Comparison of ENCODE assay signal across 8 cellular contexts in genomic region chr3:59818033-59818936, GRCh38.
DNase-seq lines count a peak whose midpoint lies in the region; ATAC-seq and TF ChIP-seq lines count a peak whose summit lies in the region.

No MANE protein-coding gene starts in this region.

- H3K9ac ChIP-seq in mesenchymal stem cell (ENCODE audit: low read length): peak overlapping the region; percentile 85

- no peak for TF ChIP-seq RAD21 in Ishikawa (IDR thresholded peaks at IDR 0.05; ENCODE audit: low read depth)

- no peaks in the 10 kb centered on the region for H3K79me1 ChIP-seq in mesenchymal stem cell (replicated peaks; ENCODE audit: low read length, poor library complexity, severe bottlenecking)

- no peaks in the 10 kb centered on the region for H3K9me3 ChIP-seq in mesenchymal stem cell (ENCODE audit: control insufficient read depth, low read length)
- no peaks in the 10 kb centered on the region for H3K9me3 ChIP-seq in T-helper 17 cell (ENCODE audit: control insufficient read depth, low read length, poor library complexity, severe bottlenecking)

- peak overlapping the region; percentile 52 for H4K8ac ChIP-seq in mesenchymal stem cell (ENCODE audit: low read length)

- H3K27ac ChIP-seq in mesenchymal stem cell (ENCODE audit: low read length, poor library complexity, severe bottlenecking): peak overlapping the region; percentile 89

- WGBS in mesenchymal stem cell: 32% methylated on average over 14 of the region's 17 CpGs

- peak; percentile 98 for DNase-seq in A172 (ENCODE audit: low spot score)
- DNase-seq in choroid plexus epithelial cell (ENCODE audit: low read depth): peak; percentile 98
- peak; percentile 93 for DNase-seq in mesenchymal stem cell
- DNase-seq in T-helper 17 cell: no peak
- DNase-seq in NCI-H82 (lab: John Stamatoyannopoulos, UW): no peak
- no peak for DNase-seq in NCI-H2227 treated with DMSO at 0.1 percent for 48 hours (lab: John Stamatoyannopoulos, UW)

- H3K4ac ChIP-seq in mesenchymal stem cell (ENCODE audit: low read depth in 1 of 2, low read length in 2 of 2): peak overlapping the region in 1 of 2 experiments; percentile 87

- H2AK5ac ChIP-seq in mesenchymal stem cell (ENCODE audit: low read length, severe bottlenecking): no peak overlapping the region

- H3K4me3 ChIP-seq in choroid plexus epithelial cell (ENCODE audit: low read depth, low read length) (peak overlapping the region; percentile 35), mesenchymal stem cell (ENCODE audit: insufficient read depth in 1 of 2, low read depth in 1 of 2, low read length in 2 of 2) (peak overlapping the region in 1 of 2 experiments; percentile 45)

- H2BK120ac ChIP-seq in mesenchymal stem cell (ENCODE audit: low read depth, low read length): peak overlapping the region; percentile 4

- H3K4me2 ChIP-seq in mesenchymal stem cell (ENCODE audit: low read length, poor library complexity, severe bottlenecking): no peak overlapping the region

- H3K4me1 Mint-ChIP-seq in T-helper 17 cell: peaks cover 5% of the 10 kb centered on the region

- peaks cover 10% of the 10 kb centered on the region for H3K4me1 ChIP-seq in mesenchymal stem cell (ENCODE audit: control insufficient read depth, insufficient read depth, low read depth, low read length)

- H3K27me3 ChIP-seq in mesenchymal stem cell (ENCODE audit: control insufficient read depth in 1 of 2, insufficient read depth in 1 of 2, low read length in 2 of 2): no peaks in the 10 kb centered on the region

- no peak overlapping the region for H3K27ac Mint-ChIP-seq in T-helper 17 cell

- H3K18ac ChIP-seq in mesenchymal stem cell (ENCODE audit: low read depth in 1 of 2, low read length in 2 of 2): peak overlapping the region; percentile 6 to 89

- no peaks in the 10 kb centered on the region for H3K36me3 Mint-ChIP-seq in T-helper 17 cell (ENCODE audit: low read depth)

- H3K4me3 Mint-ChIP-seq in T-helper 17 cell: no peak overlapping the region

- no peak overlapping the region for H2AFZ ChIP-seq in mesenchymal stem cell (ENCODE audit: low read depth, low read length)

- no peak for TF ChIP-seq EP300 in Ishikawa (IDR thresholded peaks at IDR 0.05; ENCODE audit: borderline replicate concordance)

- no peaks in the 10 kb centered on the region for H3K36me3 ChIP-seq in mesenchymal stem cell (ENCODE audit: control insufficient read depth in 1 of 2, insufficient read depth in 2 of 2, low read depth in 1 of 2, low read length in 2 of 2)

- no peak for TF ChIP-seq CTCF in choroid plexus epithelial cell (conservative IDR thresholded peaks at IDR 0.05; ENCODE audit: low read depth, low read length)

- no peak overlapping the region for H2BK15ac ChIP-seq in mesenchymal stem cell (ENCODE audit: low read depth, poor library complexity, severe bottlenecking)

- ATAC-seq in T-helper 17 cell (no peak), HG03565 (IDR thresholded peaks at IDR 0.05; ENCODE audit: unreplicated experiment) (no peak)

- peaks cover 18% of the 10 kb centered on the region for H3K27me3 Mint-ChIP-seq in T-helper 17 cell

- H2BK12ac ChIP-seq in mesenchymal stem cell (ENCODE audit: low read length in 2 of 2): peak overlapping the region; percentile 12 to 76

- H2BK5ac ChIP-seq in mesenchymal stem cell (ENCODE audit: low read depth, low read length, poor library complexity, severe bottlenecking): peak overlapping the region; percentile 91

- H4K91ac ChIP-seq in mesenchymal stem cell (ENCODE audit: low read length): peak overlapping the region; percentile 20

- no peak overlapping the region for H3K14ac ChIP-seq in mesenchymal stem cell (ENCODE audit: low read length in 2 of 2)

- no peak overlapping the region for H3K23ac ChIP-seq in mesenchymal stem cell (ENCODE audit: low read length in 2 of 2)

TF ChIP-seq in Ishikawa, 13 proteins besides CTCF, POLR2A, EP300 and RAD21:
- TF ChIP-seq EGR1 (IDR thresholded peaks at IDR 0.05) (no peak), USF1 (IDR thresholded peaks at IDR 0.05) (peak; percentile 30; the same call in 1 of the 2 replicates)

Comparison
In these comparisons a context has a peak if more than half of its experiments do, and no peak if none do; other contexts are left out.
1. DNase-seq: peak in A172 (single experiment), choroid plexus epithelial cell (single experiment) and mesenchymal stem cell (single experiment); none in T-helper 17 cell (0 of 3), NCI-H82 (single experiment) and NCI-H2227 treated with DMSO at 0.1 percent for 48 hours (single experiment).